Comparison of ENCODE assay signal across 7 cellular contexts in genomic region chr17:50169121-50169764, GRCh38. TPM values are rescaled to one million over a fixed set of nuclear protein-coding genes. Genes with fewer than 3 reads are reported as not detected.
DNase-seq lines count a peak whose midpoint lies in the region; TF ChIP-seq lines count a peak whose summit lies in the region.

No MANE protein-coding gene starts in this region.

- H3K36me3 Mint-ChIP-seq in brain = no peaks in the 10 kb centered on the region

- no peaks in the 10 kb centered on the region for H3K9me3 Mint-ChIP-seq in brain

- H3K27ac Mint-ChIP-seq in brain = peak overlapping the region in 4 of 5 experiments; percentile 2 to 73 (median 36)

- H3K27me3 ChIP-seq in GM06990 (replicated peaks; ENCODE audit: control insufficient read depth, insufficient read depth, low read length) = no peaks in the 10 kb centered on the region

- TF ChIP-seq CTCF in GM06990 (IDR thresholded peaks at IDR 0.05; ENCODE audit: insufficient read depth, low read length, poor library complexity, severe bottlenecking) = peak; percentile 87
- peak; percentile 80 to 87 for TF ChIP-seq CTCF in brain (conservative IDR thresholded peaks at IDR 0.05)

- H3K4me3 ChIP-seq in GM06990 (replicated peaks; ENCODE audit: low read depth, low read length) = no peak overlapping the region

- H3K27me3 Mint-ChIP-seq in brain = peaks cover 9% of the 10 kb centered on the region

- no peaks in the 10 kb centered on the region for H3K36me3 ChIP-seq in GM06990 (ENCODE audit: control insufficient read depth, insufficient read depth, low read length)

- peaks cover 33% of the 10 kb centered on the region for H3K4me1 Mint-ChIP-seq in brain

- DNase-seq in GM06990 (ENCODE audit: extremely low read depth, insufficient read length) (peak; percentile 81), NAMALWA (ENCODE audit: low spot score) (peak; percentile 82), T-helper 2 cell (peak in 4 of 5 experiments; percentile 17 to 84 (median 62)), kidney glomerular epithelial cell (lab: John Stamatoyannopoulos, UW) (peak; percentile 55), putamen (ENCODE audit: low spot score) (no peak)
- peak; percentile 28 for DNase-seq in stimulated activated CD8-positive, alpha-beta memory T cell treated with anti-CD3 and anti-CD28 coated beads, Interleukin-4, amount 100 ng/mL, for 24 hours (ENCODE audit: low read depth)

- peak overlapping the region in 2 of 5 experiments; percentile 1 to 17 for H3K4me3 Mint-ChIP-seq in brain

RNA-seq across cellular contexts. Expression of gene SGCA, which starts 3.4 kb away (rescaled TPM):
- 1.6 TPM for polyA plus RNA-seq in brain (ENCODE audit: insufficient read depth, low read depth, low replicate concordance)

RNA-seq across cellular contexts. Expression of gene PPP1R9B, which starts 18.8 kb away (rescaled TPM):
- polyA plus RNA-seq in brain (ENCODE audit: insufficient read depth, low read depth, low replicate concordance) = 53.1 TPM

RNA-seq across cellular contexts. Expression of gene COL1A1, which starts 32.2 kb away (rescaled TPM):
- polyA plus RNA-seq in brain (ENCODE audit: insufficient read depth, low read depth, low replicate concordance) = 11.2 TPM

RNA-seq across cellular contexts. Expression of gene SAMD14, which starts 39.3 kb away (rescaled TPM):
- polyA plus RNA-seq in brain (ENCODE audit: insufficient read depth, low read depth, low replicate concordance) = 24.4 TPM
